In the genomic region with DNA sequence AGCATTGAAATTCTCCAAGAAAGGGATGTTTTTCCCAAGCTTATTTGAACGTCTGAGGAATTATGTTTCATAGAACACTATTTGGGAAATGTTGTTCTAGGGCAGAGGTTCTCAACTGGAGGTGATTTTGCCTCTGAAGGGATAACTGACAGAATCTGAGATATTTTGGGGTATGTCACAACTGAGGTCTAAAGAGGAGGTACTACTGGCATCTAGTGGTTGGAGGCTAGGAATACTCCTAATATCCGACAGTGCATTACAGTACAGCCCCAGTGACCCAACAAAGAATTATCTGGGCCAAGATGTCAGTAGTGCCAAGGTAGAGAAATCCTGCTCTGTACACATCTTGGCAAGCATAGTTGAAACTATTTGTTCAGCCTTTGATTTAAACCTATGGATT, we compare ENCODE assay signal across 9 cellular contexts. TPM values are rescaled to one million over a fixed set of nuclear protein-coding genes. Genes with fewer than 3 reads are reported as not detected.
DNase-seq lines count a peak whose midpoint lies in the region; ATAC-seq and TF ChIP-seq lines count a peak whose summit lies in the region.
"Had no signal": no experiment of that assay in that cellular context is flagged by ENCODE, and none has a peak within 500 bp of the region (broad histone marks: within the 10 kb centered on the region; RNA-seq: fewer than 3 reads in every experiment).

No MANE protein-coding gene starts in this region.

- H3K4me2 ChIP-seq in GM23248 (ENCODE audit: unreplicated experiment) (no peak overlapping the region), hepatocyte (no peak overlapping the region)

- no peaks in the 10 kb centered on the region for H3K9me3 ChIP-seq in GM23248 (ENCODE audit: low read depth)
- no peaks in the 10 kb centered on the region for H3K9me3 ChIP-seq in hepatocyte (ENCODE audit: low read depth)

- H2AFZ ChIP-seq in GM23248, result no peak overlapping the region
- no peak overlapping the region for H2AFZ ChIP-seq in hepatocyte

- TF ChIP-seq POLR2A in NB4 (IDR thresholded peaks at IDR 0.05; ENCODE audit: extremely low read depth, insufficient read length), result no peak

- H4K20me1 ChIP-seq in GM23248 (ENCODE audit: insufficient read depth) (no peaks in the 10 kb centered on the region), hepatocyte (ENCODE audit: insufficient read depth, poor library complexity, severe bottlenecking) (no peaks in the 10 kb centered on the region)

- H3K27ac ChIP-seq in GM23248 (no peak overlapping the region), hepatocyte (no peak overlapping the region)

- in situ Hi-C loops in GM23248 (cut with MboI), result no loop called here

- H3K27me3 ChIP-seq in GM06990 (replicated peaks; ENCODE audit: control insufficient read depth, insufficient read depth, low read length) (no peaks in the 10 kb centered on the region), GM23248 (replicated peaks; ENCODE audit: insufficient read depth) (no peaks in the 10 kb centered on the region), hepatocyte (no peaks in the 10 kb centered on the region)

- ATAC-seq in HG03135 (IDR thresholded peaks at IDR 0.05; ENCODE audit: unreplicated experiment), result no peak

- H3K9ac ChIP-seq in GM23248, result no peak overlapping the region

- no peaks in the 10 kb centered on the region for H3K4me1 ChIP-seq in GM23248 (ENCODE audit: insufficient read depth)
- H3K4me1 ChIP-seq in hepatocyte (ENCODE audit: insufficient read depth), result no peaks in the 10 kb centered on the region

- H3K36me3 ChIP-seq in GM06990 (ENCODE audit: control insufficient read depth, insufficient read depth, low read length) (no peaks in the 10 kb centered on the region), GM23248 (ENCODE audit: low read depth) (no peaks in the 10 kb centered on the region), hepatocyte (replicated peaks; ENCODE audit: insufficient read depth, low read depth) (no peaks in the 10 kb centered on the region)

- no peak for DNase-seq in GM06990 (ENCODE audit: extremely low read depth, insufficient read length)
- DNase-seq in GM23248, result peak; percentile 3
- DNase-seq in NB4 (ENCODE audit: low read depth), result peak; percentile 31
- no peak for DNase-seq in hepatocyte (ENCODE audit: low spot score)
- DNase-seq in NCI-H510A (lab: John Stamatoyannopoulos, UW), result no peak
- no peak for DNase-seq in foreskin melanocyte
- DNase-seq in GF-D8 (lab: John Stamatoyannopoulos, UW), result no peak
- DNase-seq: amniotic stem cell had no signal

- H3K79me2 ChIP-seq in GM23248 (ENCODE audit: insufficient read depth) (no peaks in the 10 kb centered on the region), hepatocyte (no peaks in the 10 kb centered on the region)

- H3K4me3 ChIP-seq in GM06990 (replicated peaks; ENCODE audit: low read depth, low read length) (no peak overlapping the region), GM23248 (no peak overlapping the region), NB4 (ENCODE audit: low read depth, low read length) (no peak overlapping the region), hepatocyte (no peak overlapping the region)

- no peaks in the 10 kb centered on the region for H3K9me2 ChIP-seq in GM23248 (ENCODE audit: insufficient read depth)
- no peaks in the 10 kb centered on the region for H3K9me2 ChIP-seq in hepatocyte (replicated peaks; ENCODE audit: insufficient read depth)

- H3F3A ChIP-seq in GM23248 (ENCODE audit: insufficient read depth), result peaks cover 9% of the 10 kb centered on the region; the same call in 1 of the 2 replicates

- WGBS in GM23248 (ENCODE audit: low coverage in 1 of 2, low lambda C conversion rate in 2 of 2, missing lambda C conversion rate in 2 of 2), 2 experiments, result 32 to 35% methylated on average over 2 of the region's 2 CpGs
- WGBS in hepatocyte (ENCODE audit: low lambda C conversion rate, missing lambda C conversion rate), result 76% methylated on average over 2 of the region's 2 CpGs

- TF ChIP-seq CTCF in GM06990 (IDR thresholded peaks at IDR 0.05; ENCODE audit: insufficient read depth, low read length, poor library complexity, severe bottlenecking), result peak; percentile 30
- TF ChIP-seq CTCF in NB4 (IDR thresholded peaks at IDR 0.05; ENCODE audit: low read depth, low read length), result peak; percentile 27
- TF ChIP-seq CTCF in hepatocyte (IDR thresholded peaks at IDR 0.05; ENCODE audit: poor library complexity), result peak; percentile 9

RNA-seq across cellular contexts. Expression of gene HSPA4L, which starts 6.4 kb away (rescaled TPM):
- 1.3 and 1.4 TPM in 2 replicates for total RNA-seq in GM23248 (2014; rRNA removed; shearing (Covaris generic))
- polyA plus RNA-seq in GM23248 (2016; fragmentation: Nextera tagmentation; extraction: Ambion mirVana), result 2.1 and 2.2 TPM in 2 replicates
- 2.7 and 3.5 TPM in 2 replicates for total RNA-seq in hepatocyte
- 1.7 and 2.2 TPM in 2 replicates for polyA plus RNA-seq in hepatocyte

RNA-seq across cellular contexts. Expression of gene SLC25A31, which starts 58.3 kb away (rescaled TPM):
- total RNA-seq in GM23248 (2014; rRNA removed; shearing (Covaris generic)), result not detected in 2 replicates
- polyA plus RNA-seq in GM23248 (2016; fragmentation: Nextera tagmentation; extraction: Ambion mirVana) (not detected in 2 replicates), hepatocyte (not detected in 2 replicates)
- total RNA-seq in hepatocyte, result not detected in 2 replicates

Comparison
In these comparisons a context has a peak if more than half of its experiments do, and no peak if none do; other contexts are left out.
1. DNase-seq: peak in GM23248 (single experiment) and NB4 (single experiment); none in GM06990 (single experiment), hepatocyte (single experiment), NCI-H510A (single experiment), foreskin melanocyte (single experiment) and GF-D8 (single experiment).
2. Peak in every context shown above with its lines, with median percentiles within 50 percentile points of each other: CTCF ChIP-seq.